ENCODE assay signal across 24 cellular contexts in the genomic region with DNA sequence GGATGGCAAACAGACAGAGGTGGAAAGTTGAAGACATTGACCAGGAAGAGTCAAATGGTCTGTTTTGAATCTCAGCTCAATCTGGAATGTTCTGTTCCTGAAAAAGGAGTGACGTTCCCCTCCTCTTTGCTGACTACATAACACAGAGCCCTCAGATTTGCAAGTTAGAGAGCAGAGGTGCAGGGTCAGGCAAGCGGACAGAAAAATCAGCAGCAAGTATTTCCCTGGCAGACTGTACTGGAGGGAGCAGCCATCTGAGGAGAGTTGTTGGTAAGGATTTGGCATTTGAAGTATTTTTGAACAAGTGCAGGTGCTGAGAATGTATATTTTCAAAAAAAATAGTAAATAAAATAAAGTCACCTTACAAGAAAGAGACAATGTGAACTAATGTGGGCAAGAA. TPM values are rescaled to one million over a fixed set of nuclear protein-coding genes. Genes with fewer than 3 reads are reported as not detected.
A peak's percentile ranks its signal among the peaks of the same experiment; 100 is the strongest.
DNase-seq lines count a peak whose midpoint lies in the region; ATAC-seq, FAIRE-seq and TF ChIP-seq lines count a peak whose summit lies in the region.
"Had no signal": no experiment of that assay in that cellular context is flagged by ENCODE, and none has a peak within 500 bp of the region (broad histone marks: within the 10 kb centered on the region; RNA-seq: fewer than 3 reads in every experiment).

No MANE protein-coding gene starts in this region.

- CTCF ChIA-PET in activated CD4-positive, alpha-beta T cell treated with anti-CD3 and anti-CD28 coated beads for 36 hours (lab: Charles Lee): no interaction called here
- CTCF ChIA-PET in CD8-positive, alpha-beta memory T cell (lab: Charles Lee): interaction anchor here (0.8 to 4.0 kb wide), 2 partner anchors 71 to 79 kb away, joined by 4 to 25 read pairs; no protein-coding TSS in a partner anchor
- CTCF ChIA-PET in activated CD8-positive, alpha-beta T cell treated with anti-CD3 and anti-CD28 coated beads, Interleukin-2, amount 10 ng/mL, durations not matched to agents 7 days and 5 days (lab: Charles Lee): interaction anchor here (2.9 to 3.6 kb wide), 2 partner anchors 8 to 71 kb away, joined by 17 to 24 read pairs; no protein-coding TSS in a partner anchor

- H3K9ac ChIP-seq in kidney (ENCODE audit: low read length in 2 of 2): no peak overlapping the region
- H3K9ac ChIP-seq: GM23248 had no signal

- H3K4me3 ChIP-seq in CD8-positive, alpha-beta memory T cell (ENCODE audit: low read length): no peak overlapping the region
- H3K4me3 ChIP-seq in kidney (ENCODE audit: low read length in 2 of 2): no peak overlapping the region
- H3K4me3 ChIP-seq: GM23248, tibial nerve had no signal

- peaks cover 62% of the 10 kb centered on the region for H3K4me1 Mint-ChIP-seq in activated CD4-positive, alpha-beta T cell treated with anti-CD3 and anti-CD28 coated beads for 36 hours
- peaks cover 0 to 59% (median 0%) of the 10 kb centered on the region in 3 donors for H3K4me1 Mint-ChIP-seq in CD8-positive, alpha-beta memory T cell
- H3K4me1 Mint-ChIP-seq in activated CD8-positive, alpha-beta T cell treated with anti-CD3 and anti-CD28 coated beads, Interleukin-2, amount 10 ng/mL, durations not matched to agents 7 days and 5 days (ENCODE audit: low read depth): peaks cover 56% of the 10 kb centered on the region
- peaks cover 49 to 54% of the 10 kb centered on the region in 2 donors for H3K4me1 Mint-ChIP-seq in natural killer cell

- DNase-seq in activated CD4-positive, alpha-beta T cell treated with anti-CD3 and anti-CD28 coated beads for 36 hours: no peak
- DNase-seq in activated CD4-positive, alpha-beta T cell treated with anti-CD3 and anti-CD28 coated beads, Interleukin-2, amount 50 U/mL, for 48 hours: no peak
- no peak for DNase-seq in CD8-positive, alpha-beta memory T cell
- DNase-seq in activated CD8-positive, alpha-beta T cell treated with anti-CD3 and anti-CD28 coated beads, Interleukin-2, amount 10 ng/mL, durations not matched to agents 7 days and 5 days: no peak
- DNase-seq in natural killer cell (no peak), NCI-H526 (lab: John Stamatoyannopoulos, UW) (no peak), kidney (no peak)
- no peak for DNase-seq in stimulated activated CD4-positive, alpha-beta T cell treated with anti-CD3 and anti-CD28 coated beads, Interleukin-12 subunit alpha, Interleukin-12 subunit beta, amount 100 ng/mL, for 4 hours
- DNase-seq: 8988T; GM23248; NCI-H1105; NCI-H2029 treated with DMSO at 0.1 percent for 48 hours; nucleus accumbens; stimulated activated CD4-positive, alpha-beta T cell treated with anti-CD3 and anti-CD28 coated beads, Interleukin-2, amount 100 ng/mL, for 24 hours; stimulated activated naive CD4-positive, alpha-beta T cell had no signal

- H3K27me3 ChIP-seq in CD8-positive, alpha-beta memory T cell (ENCODE audit: insufficient read depth, low read length, poor library complexity, severe bottlenecking): no peaks in the 10 kb centered on the region
- H3K27me3 ChIP-seq: tibial nerve had no signal

- H3K27ac ChIP-seq in CD8-positive, alpha-beta memory T cell (ENCODE audit: low read depth, low read length): no peak overlapping the region
- no peak overlapping the region for H3K27ac ChIP-seq in kidney (ENCODE audit: low read depth in 2 of 2, low read length in 2 of 2)
- H3K27ac ChIP-seq: GM23248, HL-60 had no signal

- FAIRE-seq in kidney (lab: Jason Lieb, UNC): no peak
- FAIRE-seq: GM19239 had no signal

- TF ChIP-seq CTCF in natural killer cell (IDR thresholded peaks at IDR 0.05) (no peak), kidney (IDR thresholded peaks at IDR 0.05; ENCODE audit: borderline replicate concordance, extremely low read depth, insufficient read depth) (no peak)

- peak overlapping the region; percentile 15 for H3K4me3 Mint-ChIP-seq in activated CD4-positive, alpha-beta T cell treated with anti-CD3 and anti-CD28 coated beads for 36 hours
- H3K4me3 Mint-ChIP-seq in CD8-positive, alpha-beta memory T cell: peak overlapping the region in 6 of 7 donors; percentile 26 to 89 (median 48)
- H3K4me3 Mint-ChIP-seq in activated CD8-positive, alpha-beta T cell treated with anti-CD3 and anti-CD28 coated beads, Interleukin-2, amount 10 ng/mL, durations not matched to agents 7 days and 5 days: no peak overlapping the region
- H3K4me3 Mint-ChIP-seq in natural killer cell: peak overlapping the region; percentile 37

- peak overlapping the region; percentile 76 for H3K27ac Mint-ChIP-seq in activated CD4-positive, alpha-beta T cell treated with anti-CD3 and anti-CD28 coated beads for 36 hours
- peak overlapping the region; percentile 81 to 99 (median 91) for H3K27ac Mint-ChIP-seq in CD8-positive, alpha-beta memory T cell
- H3K27ac Mint-ChIP-seq in activated CD8-positive, alpha-beta T cell treated with anti-CD3 and anti-CD28 coated beads, Interleukin-2, amount 10 ng/mL, durations not matched to agents 7 days and 5 days: peak overlapping the region; percentile 25
- H3K27ac Mint-ChIP-seq in natural killer cell: peak overlapping the region in 1 of 2 donors; percentile 94

- peaks cover 3% of the 10 kb centered on the region for H3K9me3 ChIP-seq in CD8-positive, alpha-beta memory T cell (ENCODE audit: low read length)
- H3K9me3 ChIP-seq in kidney (ENCODE audit: control insufficient read depth in 1 of 2, low read length in 2 of 2): peaks cover 0 to 6% of the 10 kb centered on the region in 2 donors

- intact Hi-C loops in activated CD4-positive, alpha-beta T cell treated with anti-CD3 and anti-CD28 coated beads for 36 hours (cut with DNase I, micrococcal nuclease): loop anchor here (5.0 to 10.0 kb wide), 2 partner anchors 687 to 925 kb away; a partner anchor contains a TSS
- intact Hi-C loops in natural killer cell (cut with micrococcal nuclease) (loop anchor here (1.0 to 10.0 kb wide), 5 partner anchors 12 to 595 kb away; a partner anchor contains a TSS), kidney (cut with DNase I) (no loop called here)

- no peak for ATAC-seq in activated CD4-positive, alpha-beta T cell treated with anti-CD3 and anti-CD28 coated beads for 36 hours
- ATAC-seq in activated CD8-positive, alpha-beta T cell treated with anti-CD3 and anti-CD28 coated beads, Interleukin-2, amount 10 ng/mL, durations not matched to agents 7 days and 5 days: no peak
- no peak for ATAC-seq in natural killer cell

- no peaks in the 10 kb centered on the region for H3K36me3 ChIP-seq in CD8-positive, alpha-beta memory T cell (ENCODE audit: insufficient read depth, low read length)
- H3K36me3 ChIP-seq in kidney (ENCODE audit: control insufficient read depth in 1 of 2, insufficient read depth in 2 of 2, low read length in 2 of 2): no peaks in the 10 kb centered on the region
- H3K36me3 ChIP-seq: tibial nerve had no signal

- no peaks in the 10 kb centered on the region for H3K27me3 Mint-ChIP-seq in activated CD4-positive, alpha-beta T cell treated with anti-CD3 and anti-CD28 coated beads for 36 hours
- no peaks in the 10 kb centered on the region for H3K27me3 Mint-ChIP-seq in CD8-positive, alpha-beta memory T cell
- H3K27me3 Mint-ChIP-seq in activated CD8-positive, alpha-beta T cell treated with anti-CD3 and anti-CD28 coated beads, Interleukin-2, amount 10 ng/mL, durations not matched to agents 7 days and 5 days (ENCODE audit: low read depth): no peaks in the 10 kb centered on the region
- no peaks in the 10 kb centered on the region for H3K27me3 Mint-ChIP-seq in natural killer cell (ENCODE audit: low read depth in 2 of 2)

- POLR2A ChIA-PET in activated CD4-positive, alpha-beta T cell treated with anti-CD3 and anti-CD28 coated beads for 36 hours (lab: Charles Lee): no interaction called here
- POLR2A ChIA-PET in CD8-positive, alpha-beta memory T cell (lab: Charles Lee): interaction anchor here (1.5 kb wide), 1 partner anchor 71 kb away, joined by 3 read pairs; no protein-coding TSS in a partner anchor
- POLR2A ChIA-PET in activated CD8-positive, alpha-beta T cell treated with anti-CD3 and anti-CD28 coated beads, Interleukin-2, amount 10 ng/mL, durations not matched to agents 7 days and 5 days (lab: Charles Lee): no interaction called here

- H3K9me3 Mint-ChIP-seq in activated CD4-positive, alpha-beta T cell treated with anti-CD3 and anti-CD28 coated beads for 36 hours (ENCODE audit: low read depth): peaks cover 4% of the 10 kb centered on the region
- peaks cover 0 to 11% (median 6%) of the 10 kb centered on the region in 5 donors for H3K9me3 Mint-ChIP-seq in CD8-positive, alpha-beta memory T cell
- H3K9me3 Mint-ChIP-seq in activated CD8-positive, alpha-beta T cell treated with anti-CD3 and anti-CD28 coated beads, Interleukin-2, amount 10 ng/mL, durations not matched to agents 7 days and 5 days (ENCODE audit: insufficient read depth): peaks cover 9% of the 10 kb centered on the region
- H3K9me3 Mint-ChIP-seq in natural killer cell: peaks cover 2 to 4% of the 10 kb centered on the region in 2 donors

- H3K4me1 ChIP-seq in CD8-positive, alpha-beta memory T cell (ENCODE audit: insufficient read depth, low read length): peaks cover 97% of the 10 kb centered on the region
- no peaks in the 10 kb centered on the region for H3K4me1 ChIP-seq in kidney (ENCODE audit: control insufficient read depth in 1 of 2, insufficient read depth in 1 of 2, low read depth in 1 of 2, low read length in 2 of 2)
- H3K4me1 ChIP-seq: tibial nerve had no signal

- peaks cover 27% of the 10 kb centered on the region for H3K36me3 Mint-ChIP-seq in activated CD4-positive, alpha-beta T cell treated with anti-CD3 and anti-CD28 coated beads for 36 hours (ENCODE audit: low read depth)
- peaks cover 5 to 11% (median 9%) of the 10 kb centered on the region in 3 donors for H3K36me3 Mint-ChIP-seq in CD8-positive, alpha-beta memory T cell
- H3K36me3 Mint-ChIP-seq in activated CD8-positive, alpha-beta T cell treated with anti-CD3 and anti-CD28 coated beads, Interleukin-2, amount 10 ng/mL, durations not matched to agents 7 days and 5 days (ENCODE audit: low read depth): peaks cover 31% of the 10 kb centered on the region
- H3K36me3 Mint-ChIP-seq in natural killer cell: peaks cover 8% of the 10 kb centered on the region

RNA-seq across cellular contexts. Expression of a gene that starts 17.6 kb away (rescaled TPM):
- total RNA-seq in activated CD4-positive, alpha-beta T cell treated with anti-CD3 and anti-CD28 coated beads for 36 hours: under 1 TPM; 0.23 to 0.27 TPM
- total RNA-seq in CD8-positive, alpha-beta memory T cell: 1 to 10 TPM; 1.8 to 2.3 TPM
- polyA plus RNA-seq in CD8-positive, alpha-beta memory T cell: 0.67 TPM
- under 1 TPM; 0.71 to 0.89 TPM for total RNA-seq in activated CD8-positive, alpha-beta T cell treated with anti-CD3 and anti-CD28 coated beads, Interleukin-2, amount 10 ng/mL, durations not matched to agents 7 days and 5 days
- 1 to 10 TPM in 2 of 3 donors, under 1 TPM in 1; 0.48 to 2.3 (median 2.1) TPM for total RNA-seq in natural killer cell
- total RNA-seq in kidney: 0.28 TPM
- polyA plus RNA-seq in kidney (ENCODE audit: insufficient read depth, low read depth, low replicate concordance): not detected
- total RNA-seq: Daoy, glomerular endothelial cell, GM23248, lung microvascular endothelial cell, pulmonary artery endothelial cell, skeletal muscle tissue had no signal
- polyA plus RNA-seq: GM23248 had no signal

RNA-seq across cellular contexts. Expression of a gene that starts 40.9 kb away (rescaled TPM):
- not detected for total RNA-seq in activated CD4-positive, alpha-beta T cell treated with anti-CD3 and anti-CD28 coated beads for 36 hours
- under 1 TPM in 1 of 2 experiments, not detected in 1; 0.13 TPM for total RNA-seq in CD8-positive, alpha-beta memory T cell
- polyA plus RNA-seq in CD8-positive, alpha-beta memory T cell: not detected
- not detected for total RNA-seq in activated CD8-positive, alpha-beta T cell treated with anti-CD3 and anti-CD28 coated beads, Interleukin-2, amount 10 ng/mL, durations not matched to agents 7 days and 5 days
- total RNA-seq in natural killer cell: not detected
- not detected for total RNA-seq in kidney
- polyA plus RNA-seq in kidney (ENCODE audit: insufficient read depth, low read depth, low replicate concordance): not detected
- total RNA-seq: Daoy; glomerular endothelial cell; GM23248; lung microvascular endothelial cell; pulmonary artery endothelial cell; skeletal muscle tissue; T-helper 1 cell treated with Interleukin-12 subunit alpha and Interleukin-12 subunit beta and Interleukin-4 antibody, amounts not matched to agents 30 ng/mL and 1 ng/mL, for 36 hours; tibial nerve had no signal
- polyA plus RNA-seq: GM23248 had no signal
